In genomic region chr16:27231692-27232060, GRCh38 we compare ENCODE assay signal across 12 cellular contexts. TPM values are rescaled to one million over a fixed set of nuclear protein-coding genes. Genes with fewer than 3 reads are reported as not detected.
A peak's percentile ranks its signal among the peaks of the same experiment; 100 is the strongest.
DNase-seq lines count a peak whose midpoint lies in the region; ATAC-seq and TF ChIP-seq lines count a peak whose summit lies in the region.
"Had no signal": no experiment of that assay in that cellular context is flagged by ENCODE, and none has a peak within 500 bp of the region (broad histone marks: within the 10 kb centered on the region; RNA-seq: fewer than 3 reads in every experiment).

No MANE protein-coding gene starts in this region.

- no peaks in the 10 kb centered on the region for H4K20me1 ChIP-seq in SU-DHL-6 (ENCODE audit: low read depth, low read length)

- H3K27ac ChIP-seq in SU-DHL-6 (ENCODE audit: low read depth, low read length) (peak overlapping the region; percentile 70), endodermal cell (ENCODE audit: low read depth, low read length) (no peak overlapping the region)
- H3K27ac ChIP-seq: left lung had no signal

- peak; percentile 4 for ATAC-seq in GM21423 (IDR thresholded peaks at IDR 0.05; ENCODE audit: unreplicated experiment)
- ATAC-seq in memory B cell (ENCODE audit: low read depth), result no peak
- ATAC-seq: left lung had no signal

- H3K9me3 Mint-ChIP-seq in CD14-positive monocyte (no peaks in the 10 kb centered on the region), memory B cell (no peaks in the 10 kb centered on the region), endodermal cell (no peaks in the 10 kb centered on the region)
- H3K9me3 Mint-ChIP-seq: brain had no signal

- no peaks in the 10 kb centered on the region for H3K9me3 ChIP-seq in SU-DHL-6 (ENCODE audit: insufficient read depth, low read length)
- no peaks in the 10 kb centered on the region for H3K9me3 ChIP-seq in endodermal cell (ENCODE audit: control insufficient read depth, low read length)
- H3K9me3 ChIP-seq: left lung had no signal

- no peak for DNase-seq in CD14-positive monocyte (ENCODE audit: low spot score)
- DNase-seq in memory B cell (ENCODE audit: low spot score in 2 of 2), result no peak
- no peak for DNase-seq in endodermal cell
- DNase-seq in activated CD8-positive, alpha-beta memory T cell treated with anti-CD3 and anti-CD28 coated beads, Interleukin-2, amount 50 U/mL, for 48 hours, result no peak
- DNase-seq in NCI-H226, result no peak
- DNase-seq in mesenteric fat pad (ENCODE audit: low spot score), result no peak
- DNase-seq: glutamatergic neuron, NCI-H187 had no signal

- H3K27ac Mint-ChIP-seq in CD14-positive monocyte (peak overlapping the region in 4 of 7 donors; percentile 1 to 57 (median 28)), memory B cell (no peak overlapping the region), endodermal cell (no peak overlapping the region)

- H3K4me3 ChIP-seq in SU-DHL-6 (ENCODE audit: insufficient read depth, low read length, poor library complexity, severe bottlenecking) (no peak overlapping the region), endodermal cell (ENCODE audit: low read length) (no peak overlapping the region)
- H3K4me3 ChIP-seq: left lung had no signal

- H3K36me3 Mint-ChIP-seq in CD14-positive monocyte, result peaks cover 43 to 53% of the 10 kb centered on the region in 2 donors
- peaks cover 3% of the 10 kb centered on the region for H3K36me3 Mint-ChIP-seq in memory B cell
- no peaks in the 10 kb centered on the region for H3K36me3 Mint-ChIP-seq in endodermal cell (ENCODE audit: low read depth)

- TF ChIP-seq CTCF in CD14-positive monocyte (IDR thresholded peaks at IDR 0.05), result no peak
- no peak for TF ChIP-seq CTCF in SU-DHL-6 (IDR thresholded peaks at IDR 0.05; ENCODE audit: insufficient read depth, low read length, poor library complexity, severe bottlenecking)
- no peak for TF ChIP-seq CTCF in endodermal cell (conservative IDR thresholded peaks at IDR 0.05)

- H3F3A ChIP-seq in SU-DHL-6 (ENCODE audit: insufficient read depth), result peaks cover 16% of the 10 kb centered on the region; the same call in 1 of the 2 replicates

- H3K27me3 Mint-ChIP-seq in CD14-positive monocyte (ENCODE audit: low read depth in 3 of 3) (peaks cover 0 to 3% (median 0%) of the 10 kb centered on the region in 3 donors), memory B cell (no peaks in the 10 kb centered on the region), endodermal cell (ENCODE audit: insufficient read depth) (no peaks in the 10 kb centered on the region)
- H3K27me3 Mint-ChIP-seq: brain had no signal

- H3K4me1 Mint-ChIP-seq in CD14-positive monocyte, result peaks cover 35% of the 10 kb centered on the region
- peaks cover 16% of the 10 kb centered on the region for H3K4me1 Mint-ChIP-seq in memory B cell
- H3K4me1 Mint-ChIP-seq in endodermal cell, result peaks cover 5% of the 10 kb centered on the region

- intact Hi-C loops in CD14-positive monocyte (cut with micrococcal nuclease), result loop anchor here in 1 of 2 donors (5.0 kb wide), 1 partner anchor 136 kb away; no protein-coding TSS in a partner anchor

- H3K4me1 ChIP-seq in endodermal cell (ENCODE audit: control insufficient read depth, insufficient read depth, low read length), result no peaks in the 10 kb centered on the region

- peak overlapping the region in 1 of 2 donors; percentile 13 for H3K4me3 Mint-ChIP-seq in CD14-positive monocyte
- H3K4me3 Mint-ChIP-seq in memory B cell, result peak overlapping the region; percentile 7
- H3K4me3 Mint-ChIP-seq in endodermal cell, result no peak overlapping the region
- H3K4me3 Mint-ChIP-seq: brain had no signal

- H3K36me3 ChIP-seq in SU-DHL-6 (ENCODE audit: low read length), result no peaks in the 10 kb centered on the region
- no peaks in the 10 kb centered on the region for H3K36me3 ChIP-seq in endodermal cell (ENCODE audit: control insufficient read depth, insufficient read depth, low read length)

- H2AFZ ChIP-seq in SU-DHL-6 (ENCODE audit: low read depth, low read length, severe bottlenecking), result no peak overlapping the region

- WGBS in endodermal cell (ENCODE audit: insufficient coverage in 1 of 2, insufficient read length in 1 of 2), 2 experiments, result 90 to 94% methylated on average over 7 to 8 of the region's 8 CpGs

- H3K4me2 ChIP-seq in SU-DHL-6 (ENCODE audit: low read depth, low read length, poor library complexity, severe bottlenecking), result peak overlapping the region; percentile 39

- 0 out of 2 replicates have a peak overlapping the region, but pooled peaks have one; percentile 32 for H3K9ac ChIP-seq in SU-DHL-6 (ENCODE audit: low read length)
- no peak overlapping the region for H3K9ac ChIP-seq in endodermal cell (ENCODE audit: extremely low read depth, low read length, poor library complexity, severe bottlenecking)

- H3K27me3 ChIP-seq in SU-DHL-6 (ENCODE audit: low read length) (no peaks in the 10 kb centered on the region), endodermal cell (ENCODE audit: control insufficient read depth, insufficient read depth, low read length, poor library complexity, severe bottlenecking) (no peaks in the 10 kb centered on the region)
- H3K27me3 ChIP-seq: left lung had no signal

- H3K79me2 ChIP-seq in SU-DHL-6 (ENCODE audit: insufficient read depth, low read length), result no peaks in the 10 kb centered on the region

- H3K9me2 ChIP-seq in SU-DHL-6 (replicated peaks; ENCODE audit: insufficient read depth, low read length), result no peaks in the 10 kb centered on the region

RNA-seq across cellular contexts. Expression of gene KDM8, which starts 28.4 kb away (rescaled TPM):
- 1 to 10 TPM in 1 of 2 donors, under 1 TPM in 1; 0.40 to 1.5 TPM for polyA plus RNA-seq in CD14-positive monocyte
- total RNA-seq in endodermal cell (10 to 100 TPM; 11.0 to 12.1 TPM), mesenteric fat pad (3.5 TPM)
- polyA plus RNA-seq in endodermal cell (2013, experiment 1 of 2), result 9.1 TPM
- polyA plus RNA-seq in endodermal cell (2013, experiment 2 of 2), result 6.2 TPM

RNA-seq across cellular contexts. Expression of gene NSMCE1, which starts 36.9 kb away (rescaled TPM):
- 10 to 100 TPM; 82.6 to 85.2 TPM for polyA plus RNA-seq in CD14-positive monocyte
- 10 to 100 TPM; 22.3 to 22.4 TPM for total RNA-seq in endodermal cell
- polyA plus RNA-seq in endodermal cell (2013, experiment 1 of 2), result 51.9 TPM
- polyA plus RNA-seq in endodermal cell (2013, experiment 2 of 2), result 43.8 TPM
- 39.6 TPM for total RNA-seq in mesenteric fat pad

Comparison
In these comparisons a context has a peak if more than half of its experiments do, and no peak if none do; other contexts are left out.
1. H3K27ac Mint-ChIP-seq: peak in CD14-positive monocyte (4 of 7); none in memory B cell (single experiment) and endodermal cell (single experiment).